Comparison of ENCODE assay signal across 10 cellular contexts in the genomic region with DNA sequence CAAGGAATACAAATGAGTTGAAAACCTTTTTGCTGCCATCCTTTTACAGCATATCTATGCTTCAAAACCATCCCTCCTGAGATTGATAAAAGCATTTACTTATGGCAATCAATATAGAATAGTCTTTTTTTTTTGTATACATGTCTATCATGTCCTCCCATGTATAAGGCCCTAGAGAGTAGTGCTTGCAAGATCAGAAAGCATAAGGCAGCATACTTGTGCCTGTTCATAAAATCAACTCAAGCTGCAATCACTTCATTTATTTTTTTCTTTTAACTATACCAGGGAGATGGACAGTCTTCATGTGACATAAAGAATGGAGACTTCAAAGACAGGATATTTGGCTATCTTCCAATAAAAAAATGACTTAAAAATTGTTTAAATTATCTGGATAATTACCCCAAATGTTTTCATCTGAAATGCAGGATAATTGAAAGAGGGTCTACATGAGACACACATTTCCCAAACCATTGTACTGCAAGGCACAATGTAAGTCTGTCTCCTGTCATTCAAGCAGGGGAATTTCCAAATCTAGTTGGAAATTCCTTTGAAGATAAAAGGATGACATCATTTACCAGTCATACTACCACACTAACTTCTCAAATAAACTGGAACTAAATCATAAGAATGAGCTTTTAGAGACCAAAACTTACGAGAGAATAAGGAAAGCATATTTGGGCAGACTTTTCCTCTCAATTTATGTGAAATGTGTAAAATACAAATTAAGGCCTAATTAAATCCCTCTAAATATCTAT. TPM values are rescaled to one million over a fixed set of nuclear protein-coding genes. Genes with fewer than 3 reads are reported as not detected.
DNase-seq lines count a peak whose midpoint lies in the region; ATAC-seq lines count a peak whose summit lies in the region.
"Had no signal": no experiment of that assay in that cellular context is flagged by ENCODE, and none has a peak within 500 bp of the region (broad histone marks: within the 10 kb centered on the region; RNA-seq: fewer than 3 reads in every experiment).

No MANE protein-coding gene starts in this region.

- ATAC-seq in GM18861 (IDR thresholded peaks at IDR 0.05; ENCODE audit: unreplicated experiment) (peak; percentile 52), HG02938 (IDR thresholded peaks at IDR 0.05; ENCODE audit: unreplicated experiment) (peak; percentile 55), GM19328 (IDR thresholded peaks at IDR 0.05; ENCODE audit: unreplicated experiment) (no peak), HG02973 (IDR thresholded peaks at IDR 0.05; ENCODE audit: unreplicated experiment) (no peak)
- ATAC-seq: esophagus mucosa had no signal

- peak; percentile 70 for DNase-seq in astrocyte of the hippocampus (ENCODE audit: low read depth, low spot score)
- peak; percentile 24 for DNase-seq in pulmonary artery endothelial cell (ENCODE audit: low read depth, low spot score)
- no peak for DNase-seq in middle frontal gyrus (ENCODE audit: extremely low spot score, low spot score)
- no peak for DNase-seq in cortex of kidney (lab: John Stamatoyannopoulos, UW)
- DNase-seq: activated CD4-positive, alpha-beta T cell treated with anti-CD3 and anti-CD28 coated beads, Interleukin-2, amount 50 U/mL, for 1 hour had no signal

RNA-seq across cellular contexts. Expression of a gene that starts 22.5 kb away (rescaled TPM):
- 0.04 TPM in 1 of 2 replicates, not detected in the other for total RNA-seq in pulmonary artery endothelial cell
- total RNA-seq: esophagus mucosa had no signal

Comparison
In these comparisons a context has a peak if more than half of its experiments do, and no peak if none do; other contexts are left out.
1. ATAC-seq: peak in GM18861 (single experiment) and HG02938 (single experiment); none in GM19328 (single experiment) and HG02973 (single experiment).
2. DNase-seq: peak in astrocyte of the hippocampus (single experiment) and pulmonary artery endothelial cell (single experiment); none in middle frontal gyrus (single experiment) and cortex of kidney (single experiment).